ENCODE assay signal across 2 cellular contexts in the genomic region with DNA sequence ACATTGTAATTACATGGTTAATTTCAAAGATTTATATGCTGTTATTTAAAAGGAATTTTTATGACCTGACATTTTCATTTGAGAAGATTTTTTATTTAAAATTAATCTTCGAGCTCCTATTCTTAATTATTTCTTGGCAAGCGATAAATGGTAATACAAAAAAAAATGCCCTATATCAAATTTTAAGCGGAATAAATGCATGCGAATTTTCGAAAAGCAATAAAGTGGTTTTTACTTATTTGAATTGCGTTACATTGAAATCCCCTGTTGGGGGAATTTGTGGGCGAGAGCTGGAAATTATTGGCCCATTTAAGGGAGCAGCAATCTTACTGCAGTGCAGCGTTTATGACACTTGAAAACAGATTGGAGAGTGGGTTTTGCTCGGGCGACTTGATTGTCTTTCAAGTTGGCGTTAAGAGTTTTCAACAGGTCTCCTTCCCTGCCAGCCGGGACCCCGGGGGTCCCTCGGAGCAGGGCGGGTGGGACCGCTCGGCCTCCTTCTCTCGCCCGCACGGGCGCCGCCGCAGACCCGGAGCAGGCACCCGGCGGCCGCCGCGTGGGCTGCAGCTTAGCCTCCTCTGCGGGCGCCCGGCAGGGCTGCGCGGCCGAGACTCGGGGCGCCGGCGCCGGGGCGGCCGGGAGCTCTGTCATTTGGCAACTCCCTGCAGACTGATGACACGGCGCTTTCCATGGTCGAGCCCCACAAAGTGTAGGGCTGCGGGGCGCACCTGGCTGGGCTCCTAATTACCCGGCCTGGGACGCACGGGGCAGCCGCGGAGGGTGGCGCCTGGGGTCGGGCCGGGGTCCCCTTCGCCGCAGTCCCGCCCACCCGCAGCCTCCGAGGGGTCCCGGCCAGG.
TF ChIP-seq lines count a peak whose summit lies in the region.

No MANE protein-coding gene starts in this region.

TF ChIP-seq in GM23338, 12 proteins besides CTCF, POLR2A, EP300 and RAD21 (continued from another document):
- TF ChIP-seq, protein P1, sequence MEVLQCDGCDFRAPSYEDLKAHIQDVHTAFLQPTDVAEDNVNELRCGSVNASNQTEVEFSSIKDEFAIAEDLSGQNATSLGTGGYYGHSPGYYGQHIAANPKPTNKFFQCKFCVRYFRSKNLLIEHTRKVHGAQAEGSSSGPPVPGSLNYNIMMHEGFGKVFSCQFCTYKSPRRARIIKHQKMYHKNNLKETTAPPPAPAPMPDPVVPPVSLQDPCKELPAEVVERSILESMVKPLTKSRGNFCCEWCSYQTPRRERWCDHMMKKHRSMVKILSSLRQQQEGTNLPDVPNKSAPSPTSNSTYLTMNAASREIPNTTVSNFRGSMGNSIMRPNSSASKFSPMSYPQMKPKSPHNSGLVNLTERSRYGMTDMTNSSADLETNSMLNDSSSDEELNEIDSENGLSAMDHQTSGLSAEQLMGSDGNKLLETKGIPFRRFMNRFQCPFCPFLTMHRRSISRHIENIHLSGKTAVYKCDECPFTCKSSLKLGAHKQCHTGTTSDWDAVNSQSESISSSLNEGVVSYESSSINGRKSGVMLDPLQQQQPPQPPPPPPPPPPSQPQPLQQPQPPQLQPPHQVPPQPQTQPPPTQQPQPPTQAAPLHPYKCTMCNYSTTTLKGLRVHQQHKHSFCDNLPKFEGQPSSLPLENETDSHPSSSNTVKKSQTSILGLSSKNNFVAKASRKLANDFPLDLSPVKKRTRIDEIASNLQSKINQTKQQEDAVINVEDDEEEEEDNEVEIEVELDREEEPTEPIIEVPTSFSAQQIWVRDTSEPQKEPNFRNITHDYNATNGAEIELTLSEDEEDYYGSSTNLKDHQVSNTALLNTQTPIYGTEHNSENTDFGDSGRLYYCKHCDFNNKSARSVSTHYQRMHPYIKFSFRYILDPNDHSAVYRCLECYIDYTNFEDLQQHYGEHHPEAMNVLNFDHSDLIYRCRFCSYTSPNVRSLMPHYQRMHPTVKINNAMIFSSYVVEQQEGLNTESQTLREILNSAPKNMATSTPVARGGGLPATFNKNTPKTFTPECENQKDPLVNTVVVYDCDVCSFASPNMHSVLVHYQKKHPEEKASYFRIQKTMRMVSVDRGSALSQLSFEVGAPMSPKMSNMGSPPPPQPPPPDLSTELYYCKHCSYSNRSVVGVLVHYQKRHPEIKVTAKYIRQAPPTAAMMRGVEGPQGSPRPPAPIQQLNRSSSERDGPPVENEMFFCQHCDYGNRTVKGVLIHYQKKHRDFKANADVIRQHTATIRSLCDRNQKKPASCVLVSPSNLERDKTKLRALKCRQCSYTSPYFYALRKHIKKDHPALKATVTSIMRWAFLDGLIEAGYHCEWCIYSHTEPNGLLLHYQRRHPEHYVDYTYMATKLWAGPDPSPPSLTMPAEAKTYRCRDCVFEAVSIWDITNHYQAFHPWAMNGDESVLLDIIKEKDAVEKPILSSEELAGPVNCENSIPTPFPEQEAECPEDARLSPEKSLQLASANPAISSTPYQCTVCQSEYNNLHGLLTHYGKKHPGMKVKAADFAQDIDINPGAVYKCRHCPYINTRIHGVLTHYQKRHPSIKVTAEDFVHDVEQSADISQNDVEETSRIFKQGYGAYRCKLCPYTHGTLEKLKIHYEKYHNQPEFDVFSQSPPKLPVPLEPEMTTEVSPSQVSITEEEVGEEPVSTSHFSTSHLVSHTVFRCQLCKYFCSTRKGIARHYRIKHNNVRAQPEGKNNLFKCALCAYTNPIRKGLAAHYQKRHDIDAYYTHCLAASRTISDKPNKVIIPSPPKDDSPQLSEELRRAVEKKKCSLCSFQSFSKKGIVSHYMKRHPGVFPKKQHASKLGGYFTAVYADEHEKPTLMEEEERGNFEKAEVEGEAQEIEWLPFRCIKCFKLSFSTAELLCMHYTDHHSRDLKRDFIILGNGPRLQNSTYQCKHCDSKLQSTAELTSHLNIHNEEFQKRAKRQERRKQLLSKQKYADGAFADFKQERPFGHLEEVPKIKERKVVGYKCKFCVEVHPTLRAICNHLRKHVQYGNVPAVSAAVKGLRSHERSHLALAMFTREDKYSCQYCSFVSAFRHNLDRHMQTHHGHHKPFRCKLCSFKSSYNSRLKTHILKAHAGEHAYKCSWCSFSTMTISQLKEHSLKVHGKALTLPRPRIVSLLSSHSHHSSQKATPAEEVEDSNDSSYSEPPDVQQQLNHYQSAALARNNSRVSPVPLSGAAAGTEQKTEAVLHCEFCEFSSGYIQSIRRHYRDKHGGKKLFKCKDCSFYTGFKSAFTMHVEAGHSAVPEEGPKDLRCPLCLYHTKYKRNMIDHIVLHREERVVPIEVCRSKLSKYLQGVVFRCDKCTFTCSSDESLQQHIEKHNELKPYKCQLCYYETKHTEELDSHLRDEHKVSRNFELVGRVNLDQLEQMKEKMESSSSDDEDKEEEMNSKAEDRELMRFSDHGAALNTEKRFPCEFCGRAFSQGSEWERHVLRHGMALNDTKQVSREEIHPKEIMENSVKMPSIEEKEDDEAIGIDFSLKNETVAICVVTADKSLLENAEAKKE (CRISPR knock-in tag; IDR thresholded peaks at IDR 0.05): no peak
- no peak for TF ChIP-seq EZH2phosphoT487 (IDR thresholded peaks at IDR 0.05; ENCODE audit: unreplicated experiment)
- TF ChIP-seq EZH2 (IDR thresholded peaks at IDR 0.05; ENCODE audit: low read depth, unreplicated experiment): peak; percentile 32

TF ChIP-seq in WTC11, 78 proteins besides CTCF, POLR2A, EP300 and RAD21 (continued from another document and continues in another):
- TF ChIP-seq, protein P2, sequence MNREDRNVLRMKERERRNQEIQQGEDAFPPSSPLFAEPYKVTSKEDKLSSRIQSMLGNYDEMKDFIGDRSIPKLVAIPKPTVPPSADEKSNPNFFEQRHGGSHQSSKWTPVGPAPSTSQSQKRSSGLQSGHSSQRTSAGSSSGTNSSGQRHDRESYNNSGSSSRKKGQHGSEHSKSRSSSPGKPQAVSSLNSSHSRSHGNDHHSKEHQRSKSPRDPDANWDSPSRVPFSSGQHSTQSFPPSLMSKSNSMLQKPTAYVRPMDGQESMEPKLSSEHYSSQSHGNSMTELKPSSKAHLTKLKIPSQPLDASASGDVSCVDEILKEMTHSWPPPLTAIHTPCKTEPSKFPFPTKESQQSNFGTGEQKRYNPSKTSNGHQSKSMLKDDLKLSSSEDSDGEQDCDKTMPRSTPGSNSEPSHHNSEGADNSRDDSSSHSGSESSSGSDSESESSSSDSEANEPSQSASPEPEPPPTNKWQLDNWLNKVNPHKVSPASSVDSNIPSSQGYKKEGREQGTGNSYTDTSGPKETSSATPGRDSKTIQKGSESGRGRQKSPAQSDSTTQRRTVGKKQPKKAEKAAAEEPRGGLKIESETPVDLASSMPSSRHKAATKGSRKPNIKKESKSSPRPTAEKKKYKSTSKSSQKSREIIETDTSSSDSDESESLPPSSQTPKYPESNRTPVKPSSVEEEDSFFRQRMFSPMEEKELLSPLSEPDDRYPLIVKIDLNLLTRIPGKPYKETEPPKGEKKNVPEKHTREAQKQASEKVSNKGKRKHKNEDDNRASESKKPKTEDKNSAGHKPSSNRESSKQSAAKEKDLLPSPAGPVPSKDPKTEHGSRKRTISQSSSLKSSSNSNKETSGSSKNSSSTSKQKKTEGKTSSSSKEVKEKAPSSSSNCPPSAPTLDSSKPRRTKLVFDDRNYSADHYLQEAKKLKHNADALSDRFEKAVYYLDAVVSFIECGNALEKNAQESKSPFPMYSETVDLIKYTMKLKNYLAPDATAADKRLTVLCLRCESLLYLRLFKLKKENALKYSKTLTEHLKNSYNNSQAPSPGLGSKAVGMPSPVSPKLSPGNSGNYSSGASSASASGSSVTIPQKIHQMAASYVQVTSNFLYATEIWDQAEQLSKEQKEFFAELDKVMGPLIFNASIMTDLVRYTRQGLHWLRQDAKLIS (CRISPR knock-in tag; IDR thresholded peaks at IDR 0.05; ENCODE audit: borderline replicate concordance): no peak
- TF ChIP-seq JAZF1 (CRISPR knock-in tag; IDR thresholded peaks at IDR 0.05) (no peak), ZNF396 (CRISPR knock-in tag; IDR thresholded peaks at IDR 0.05; ENCODE audit: borderline replicate concordance) (no peak), KAT7 (CRISPR knock-in tag; IDR thresholded peaks at IDR 0.05; ENCODE audit: borderline replicate concordance) (no peak), ETV6 (CRISPR knock-in tag; IDR thresholded peaks at IDR 0.05) (no peak), CREM (CRISPR knock-in tag; IDR thresholded peaks at IDR 0.05) (0 out of 2 replicates have a peak, but pooled peaks have one; percentile 24), ZNF317 (CRISPR knock-in tag; IDR thresholded peaks at IDR 0.05; ENCODE audit: borderline replicate concordance, low read depth) (no peak), HMGA2 (CRISPR knock-in tag; IDR thresholded peaks at IDR 0.05) (no peak), NFATC4 (CRISPR knock-in tag; IDR thresholded peaks at IDR 0.05) (no peak), RELA (CRISPR knock-in tag; IDR thresholded peaks at IDR 0.05; ENCODE audit: borderline replicate concordance) (0 out of 2 replicates have a peak, but pooled peaks have one; percentile 2), ZNF416 (CRISPR knock-in tag; IDR thresholded peaks at IDR 0.05) (no peak), FOXP1 (CRISPR knock-in tag; IDR thresholded peaks at IDR 0.05; ENCODE audit: borderline replicate concordance) (peak; percentile 77), FOXJ3 (CRISPR knock-in tag; IDR thresholded peaks at IDR 0.05; ENCODE audit: borderline replicate concordance) (no peak), IRF2 (CRISPR knock-in tag; IDR thresholded peaks at IDR 0.05; ENCODE audit: borderline replicate concordance, low read depth) (no peak), NFE2L1 (CRISPR knock-in tag; IDR thresholded peaks at IDR 0.05) (0 out of 2 replicates have a peak, but pooled peaks have one; percentile 7), TEAD4 (CRISPR knock-in tag; IDR thresholded peaks at IDR 0.05) (no peak), CBFB (CRISPR knock-in tag; IDR thresholded peaks at IDR 0.05; ENCODE audit: low read depth) (no peak), ZNF671 (CRISPR knock-in tag; IDR thresholded peaks at IDR 0.05) (no peak)
- TF ChIP-seq, protein P3, sequence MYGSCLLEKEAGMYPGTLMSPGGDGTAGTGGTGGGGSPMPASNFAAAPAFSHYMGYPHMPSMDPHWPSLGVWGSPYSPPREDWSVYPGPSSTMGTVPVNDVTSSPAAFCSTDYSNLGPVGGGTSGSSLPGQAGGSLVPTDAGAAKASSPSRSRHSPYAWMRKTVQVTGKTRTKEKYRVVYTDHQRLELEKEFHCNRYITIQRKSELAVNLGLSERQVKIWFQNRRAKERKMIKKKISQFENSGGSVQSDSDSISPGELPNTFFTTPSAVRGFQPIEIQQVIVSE (CRISPR knock-in tag; IDR thresholded peaks at IDR 0.05; ENCODE audit: borderline replicate concordance): no peak
- TF ChIP-seq, protein P4, sequence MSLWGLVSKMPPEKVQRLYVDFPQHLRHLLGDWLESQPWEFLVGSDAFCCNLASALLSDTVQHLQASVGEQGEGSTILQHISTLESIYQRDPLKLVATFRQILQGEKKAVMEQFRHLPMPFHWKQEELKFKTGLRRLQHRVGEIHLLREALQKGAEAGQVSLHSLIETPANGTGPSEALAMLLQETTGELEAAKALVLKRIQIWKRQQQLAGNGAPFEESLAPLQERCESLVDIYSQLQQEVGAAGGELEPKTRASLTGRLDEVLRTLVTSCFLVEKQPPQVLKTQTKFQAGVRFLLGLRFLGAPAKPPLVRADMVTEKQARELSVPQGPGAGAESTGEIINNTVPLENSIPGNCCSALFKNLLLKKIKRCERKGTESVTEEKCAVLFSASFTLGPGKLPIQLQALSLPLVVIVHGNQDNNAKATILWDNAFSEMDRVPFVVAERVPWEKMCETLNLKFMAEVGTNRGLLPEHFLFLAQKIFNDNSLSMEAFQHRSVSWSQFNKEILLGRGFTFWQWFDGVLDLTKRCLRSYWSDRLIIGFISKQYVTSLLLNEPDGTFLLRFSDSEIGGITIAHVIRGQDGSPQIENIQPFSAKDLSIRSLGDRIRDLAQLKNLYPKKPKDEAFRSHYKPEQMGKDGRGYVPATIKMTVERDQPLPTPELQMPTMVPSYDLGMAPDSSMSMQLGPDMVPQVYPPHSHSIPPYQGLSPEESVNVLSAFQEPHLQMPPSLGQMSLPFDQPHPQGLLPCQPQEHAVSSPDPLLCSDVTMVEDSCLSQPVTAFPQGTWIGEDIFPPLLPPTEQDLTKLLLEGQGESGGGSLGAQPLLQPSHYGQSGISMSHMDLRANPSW (CRISPR knock-in tag; conservative IDR thresholded peaks at IDR 0.05; ENCODE audit: low read depth): no peak
- TF ChIP-seq, protein P5, sequence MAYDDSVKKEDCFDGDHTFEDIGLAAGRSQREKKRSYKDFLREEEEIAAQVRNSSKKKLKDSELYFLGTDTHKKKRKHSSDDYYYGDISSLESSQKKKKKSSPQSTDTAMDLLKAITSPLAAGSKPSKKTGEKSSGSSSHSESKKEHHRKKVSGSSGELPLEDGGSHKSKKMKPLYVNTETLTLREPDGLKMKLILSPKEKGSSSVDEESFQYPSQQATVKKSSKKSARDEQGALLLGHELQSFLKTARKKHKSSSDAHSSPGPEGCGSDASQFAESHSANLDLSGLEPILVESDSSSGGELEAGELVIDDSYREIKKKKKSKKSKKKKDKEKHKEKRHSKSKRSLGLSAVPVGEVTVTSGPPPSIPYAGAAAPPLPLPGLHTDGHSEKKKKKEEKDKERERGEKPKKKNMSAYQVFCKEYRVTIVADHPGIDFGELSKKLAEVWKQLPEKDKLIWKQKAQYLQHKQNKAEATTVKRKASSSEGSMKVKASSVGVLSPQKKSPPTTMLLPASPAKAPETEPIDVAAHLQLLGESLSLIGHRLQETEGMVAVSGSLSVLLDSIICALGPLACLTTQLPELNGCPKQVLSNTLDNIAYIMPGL (CRISPR knock-in tag; IDR thresholded peaks at IDR 0.05): peak; percentile 66; the same call in 1 of the 2 replicates
- TF ChIP-seq, protein P6, sequence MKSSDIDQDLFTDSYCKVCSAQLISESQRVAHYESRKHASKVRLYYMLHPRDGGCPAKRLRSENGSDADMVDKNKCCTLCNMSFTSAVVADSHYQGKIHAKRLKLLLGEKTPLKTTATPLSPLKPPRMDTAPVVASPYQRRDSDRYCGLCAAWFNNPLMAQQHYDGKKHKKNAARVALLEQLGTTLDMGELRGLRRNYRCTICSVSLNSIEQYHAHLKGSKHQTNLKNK (CRISPR knock-in tag; IDR thresholded peaks at IDR 0.05): no peak
- TF ChIP-seq, protein P7, sequence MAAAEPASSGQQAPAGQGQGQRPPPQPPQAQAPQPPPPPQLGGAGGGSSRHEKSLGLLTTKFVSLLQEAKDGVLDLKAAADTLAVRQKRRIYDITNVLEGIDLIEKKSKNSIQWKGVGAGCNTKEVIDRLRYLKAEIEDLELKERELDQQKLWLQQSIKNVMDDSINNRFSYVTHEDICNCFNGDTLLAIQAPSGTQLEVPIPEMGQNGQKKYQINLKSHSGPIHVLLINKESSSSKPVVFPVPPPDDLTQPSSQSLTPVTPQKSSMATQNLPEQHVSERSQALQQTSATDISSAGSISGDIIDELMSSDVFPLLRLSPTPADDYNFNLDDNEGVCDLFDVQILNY (CRISPR knock-in tag; IDR thresholded peaks at IDR 0.05): no peak
- TF ChIP-seq, protein P8, sequence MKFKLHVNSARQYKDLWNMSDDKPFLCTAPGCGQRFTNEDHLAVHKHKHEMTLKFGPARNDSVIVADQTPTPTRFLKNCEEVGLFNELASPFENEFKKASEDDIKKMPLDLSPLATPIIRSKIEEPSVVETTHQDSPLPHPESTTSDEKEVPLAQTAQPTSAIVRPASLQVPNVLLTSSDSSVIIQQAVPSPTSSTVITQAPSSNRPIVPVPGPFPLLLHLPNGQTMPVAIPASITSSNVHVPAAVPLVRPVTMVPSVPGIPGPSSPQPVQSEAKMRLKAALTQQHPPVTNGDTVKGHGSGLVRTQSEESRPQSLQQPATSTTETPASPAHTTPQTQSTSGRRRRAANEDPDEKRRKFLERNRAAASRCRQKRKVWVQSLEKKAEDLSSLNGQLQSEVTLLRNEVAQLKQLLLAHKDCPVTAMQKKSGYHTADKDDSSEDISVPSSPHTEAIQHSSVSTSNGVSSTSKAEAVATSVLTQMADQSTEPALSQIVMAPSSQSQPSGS (CRISPR knock-in tag; IDR thresholded peaks at IDR 0.05; ENCODE audit: borderline replicate concordance, low read depth): no peak
